19 cellular contexts compared by ENCODE assay signal in the genomic region with DNA sequence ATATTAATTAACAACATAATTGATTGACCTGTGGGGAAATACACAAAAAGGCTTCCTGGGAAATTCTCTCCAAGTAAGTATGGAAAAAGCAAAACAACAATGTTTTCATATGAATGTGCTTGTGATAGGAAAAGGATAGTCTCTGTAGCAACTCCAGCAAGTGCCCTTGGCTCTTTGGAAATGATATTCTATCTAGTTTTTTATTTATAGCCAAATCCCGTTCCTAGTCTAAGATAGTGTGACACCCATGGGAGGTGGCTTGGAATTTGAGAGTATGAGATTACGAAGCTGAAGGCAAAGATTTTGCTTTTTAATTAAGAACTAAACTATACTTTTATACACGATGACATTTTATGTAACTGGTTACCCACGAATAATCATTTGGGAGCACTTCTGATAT.
DNase-seq lines count a peak whose midpoint lies in the region; ATAC-seq and TF ChIP-seq lines count a peak whose summit lies in the region.
"Had no signal": no experiment of that assay in that cellular context is flagged by ENCODE, and none has a peak within 500 bp of the region (broad histone marks: within the 10 kb centered on the region; RNA-seq: fewer than 3 reads in every experiment).

No MANE protein-coding gene starts in this region.

- intact Hi-C loops in heart left ventricle (cut with DNase I) (loop anchor here (1.0 to 10.0 kb wide), 9 partner anchors 48 to 404 kb away; partner anchors contain the start of gene PDZRN3 (in 4 of the 10)), Right ventricle myocardium superior (cut with DNase I) (loop anchor here (5.0 kb wide), 2 partner anchors 342 to 403 kb away; no protein-coding TSS in a partner anchor)

- H3K27me3 ChIP-seq in heart left ventricle (no peaks in the 10 kb centered on the region), SJCRH30 (no peaks in the 10 kb centered on the region), gastroesophageal sphincter (no peaks in the 10 kb centered on the region), smooth muscle cell (ENCODE audit: low read depth) (no peaks in the 10 kb centered on the region)
- H3K27me3 ChIP-seq: Peyer's patch had no signal

- H3K4me2 ChIP-seq in smooth muscle cell = no peak overlapping the region
- H3K4me2 ChIP-seq: A549 had no signal

- peak overlapping the region in 9 of 12 donors; percentile 11 to 64 (median 45) for H3K27ac ChIP-seq in heart left ventricle
- H3K27ac ChIP-seq in SJCRH30 = peak overlapping the region; percentile 80; the same call in 1 of the 2 replicates
- peak overlapping the region in 3 of 4 donors; percentile 65 to 88 (median 74) for H3K27ac ChIP-seq in gastroesophageal sphincter
- peak overlapping the region; percentile 21 for H3K27ac ChIP-seq in smooth muscle cell (ENCODE audit: low read depth)
- H3K27ac ChIP-seq: A549, Peyer's patch, SK-N-MC had no signal

- no peak for TF ChIP-seq EP300 in gastroesophageal sphincter (IDR thresholded peaks at IDR 0.05)

- 20 to 29% (median 20%) methylated on average over 4 of the region's 4 CpGs for WGBS in heart left ventricle, 4 donors
- WGBS in gastroesophageal sphincter (ENCODE audit: low coverage in 1 of 2), 2 donors = 27 to 60% methylated on average over 2 to 4 of the region's 4 CpGs
- WGBS in smooth muscle cell (ENCODE audit: low lambda C conversion rate) = 83% methylated on average over 4 of the region's 4 CpGs

- no peak overlapping the region for H2AFZ ChIP-seq in smooth muscle cell (ENCODE audit: low read depth)

- no peak for DNase-seq in heart left ventricle
- DNase-seq in Right ventricle myocardium superior = no peak
- no peak for DNase-seq in SJCRH30
- DNase-seq in smooth muscle cell (lab: John Stamatoyannopoulos, UW; ENCODE audit: unreplicated experiment) = no peak
- DNase-seq: C1 segment of cervical spinal cord; CD8-positive, alpha-beta memory T cell; DND-41; H7; KBM-7; NCI-H187; NCI-H2227 treated with DMSO at 0.1 percent for 48 hours; NCI-H524 treated with DMSO at 0.1 percent for 48 hours; Peyer's patch had no signal

- H3F3A ChIP-seq in smooth muscle cell (ENCODE audit: low read depth) = peaks cover 3% of the 10 kb centered on the region

- no peaks in the 10 kb centered on the region for H3K9me3 ChIP-seq in heart left ventricle
- no peaks in the 10 kb centered on the region for H3K9me3 ChIP-seq in SJCRH30 (replicated peaks)
- H3K9me3 ChIP-seq in gastroesophageal sphincter = no peaks in the 10 kb centered on the region
- no peaks in the 10 kb centered on the region for H3K9me3 ChIP-seq in smooth muscle cell (replicated peaks; ENCODE audit: low read depth)
- H3K9me3 ChIP-seq: A549, Peyer's patch had no signal

- H3K36me3 ChIP-seq in heart left ventricle (no peaks in the 10 kb centered on the region), SJCRH30 (no peaks in the 10 kb centered on the region), gastroesophageal sphincter (no peaks in the 10 kb centered on the region), smooth muscle cell (ENCODE audit: low read depth) (no peaks in the 10 kb centered on the region)
- H3K36me3 ChIP-seq: Peyer's patch had no signal

- H3K79me2 ChIP-seq in smooth muscle cell (ENCODE audit: low read depth) = peaks cover 93% of the 10 kb centered on the region

- no peak for ATAC-seq in heart left ventricle
- ATAC-seq in Right ventricle myocardium superior (ENCODE audit: poor library complexity) = no peak
- ATAC-seq in gastroesophageal sphincter = no peak
- ATAC-seq in GM21367 (IDR thresholded peaks at IDR 0.05; ENCODE audit: unreplicated experiment) = no peak
- ATAC-seq in HG03108 (IDR thresholded peaks at IDR 0.05; ENCODE audit: unreplicated experiment) = no peak
- ATAC-seq: A549, HepG2 had no signal

- peaks cover 100% of the 10 kb centered on the region for H4K20me1 ChIP-seq in smooth muscle cell (ENCODE audit: low read depth)

- H3K4me3 ChIP-seq in heart left ventricle (no peak overlapping the region), SJCRH30 (no peak overlapping the region), gastroesophageal sphincter (no peak overlapping the region), smooth muscle cell (no peak overlapping the region)
- H3K4me3 ChIP-seq: A549, Peyer's patch, SK-N-MC had no signal

- H3K9ac ChIP-seq in smooth muscle cell (ENCODE audit: low read depth) = no peak overlapping the region

- TF ChIP-seq POLR2A in heart left ventricle (IDR thresholded peaks at IDR 0.05) = no peak
- TF ChIP-seq POLR2A in gastroesophageal sphincter (IDR thresholded peaks at IDR 0.05) = no peak

- H3K4me1 ChIP-seq in heart left ventricle = peaks cover 0 to 61% (median 30%) of the 10 kb centered on the region in 12 donors
- peaks cover 42% of the 10 kb centered on the region for H3K4me1 ChIP-seq in SJCRH30
- H3K4me1 ChIP-seq in gastroesophageal sphincter = peaks cover 12 to 98% (median 23%) of the 10 kb centered on the region in 3 donors
- peaks cover 17% of the 10 kb centered on the region for H3K4me1 ChIP-seq in smooth muscle cell (ENCODE audit: low read depth)
- H3K4me1 ChIP-seq: A549 had no signal

- TF ChIP-seq CTCF in heart left ventricle (IDR thresholded peaks at IDR 0.05) (no peak), gastroesophageal sphincter (IDR thresholded peaks at IDR 0.05) (no peak), smooth muscle cell (IDR thresholded peaks at IDR 0.05; ENCODE audit: borderline replicate concordance, insufficient read depth, poor library complexity, severe bottlenecking) (no peak)

Comparison
In these comparisons a context has a peak if more than half of its experiments do, and no peak if none do; other contexts are left out.
1. H3K27ac ChIP-seq: peak in every context shown above with its lines; median percentile 80 in SJCRH30; 74 in gastroesophageal sphincter; 45 in heart left ventricle; 21 in smooth muscle cell.